17 cellular contexts compared by ENCODE assay signal in genomic region chr7:45984386-45985295, GRCh38.
DNase-seq lines count a peak whose midpoint lies in the region; TF ChIP-seq lines count a peak whose summit lies in the region.
"Had no signal": no experiment of that assay in that cellular context is flagged by ENCODE, and none has a peak within 500 bp of the region (broad histone marks: within the 10 kb centered on the region; RNA-seq: fewer than 3 reads in every experiment).

No MANE protein-coding gene starts in this region.

- peak overlapping the region; percentile 7 for H3K27ac Mint-ChIP-seq in neural crest cell (ENCODE audit: unreplicated experiment)
- H3K27ac Mint-ChIP-seq in nephron progenitor cell: no peak overlapping the region
- H3K27ac Mint-ChIP-seq: activated naive CD8-positive, alpha-beta T cell treated with anti-CD3 and anti-CD28 coated beads, Interleukin-2, amount 10 ng/mL, durations not matched to agents 7 days and 5 days; stimulated activated naive CD8-positive, alpha-beta T cell treated with anti-CD3 and anti-CD28 coated beads, Interleukin-15, amount 100 ng/mL, for 72 hours had no signal

- peaks cover 5% of the 10 kb centered on the region for H3K9me3 ChIP-seq in A673 (ENCODE audit: low read depth, low read length, poor library complexity, severe bottlenecking)
- H3K9me3 ChIP-seq: gastrocnemius medialis, lower lobe of right lung had no signal

- TF ChIP-seq CTCF in GM12864 (IDR thresholded peaks at IDR 0.05; ENCODE audit: low read depth, low read length, missing control alignments) (peak; percentile 23), LNCAP (IDR thresholded peaks at IDR 0.05) (peak; percentile 29; the same call in 1 of the 2 replicates), choroid plexus epithelial cell (conservative IDR thresholded peaks at IDR 0.05; ENCODE audit: low read depth, low read length) (peak; percentile 12), neural crest cell (conservative IDR thresholded peaks at IDR 0.05) (no peak), nephron progenitor cell (IDR thresholded peaks at IDR 0.05) (no peak), A673 (conservative IDR thresholded peaks at IDR 0.05; ENCODE audit: low read depth, low read length) (no peak)

- no peaks in the 10 kb centered on the region for H3K36me3 ChIP-seq in A673 (ENCODE audit: insufficient read depth, low read length, poor library complexity, severe bottlenecking)
- H3K36me3 ChIP-seq: gastrocnemius medialis, lower lobe of right lung had no signal

- no peaks in the 10 kb centered on the region for H3K27me3 ChIP-seq in A673 (replicated peaks; ENCODE audit: insufficient read depth, low read depth, low read length, poor library complexity)
- H3K27me3 ChIP-seq: gastrocnemius medialis had no signal

- peaks cover 7% of the 10 kb centered on the region for H3K4me1 Mint-ChIP-seq in neural crest cell
- peaks cover 5% of the 10 kb centered on the region for H3K4me1 Mint-ChIP-seq in nephron progenitor cell
- H3K4me1 Mint-ChIP-seq: activated naive CD8-positive, alpha-beta T cell treated with anti-CD3 and anti-CD28 coated beads, Interleukin-2, amount 10 ng/mL, durations not matched to agents 7 days and 5 days; stimulated activated naive CD8-positive, alpha-beta T cell treated with anti-CD3 and anti-CD28 coated beads, Interleukin-15, amount 100 ng/mL, for 72 hours had no signal

- H3K4me3 Mint-ChIP-seq in neural crest cell: no peak overlapping the region
- H3K4me3 Mint-ChIP-seq in nephron progenitor cell: no peak overlapping the region
- H3K4me3 Mint-ChIP-seq: activated naive CD8-positive, alpha-beta T cell treated with anti-CD3 and anti-CD28 coated beads, Interleukin-2, amount 10 ng/mL, durations not matched to agents 7 days and 5 days; CD4-positive, CD25-positive, alpha-beta regulatory T cell; stimulated activated naive CD8-positive, alpha-beta T cell treated with anti-CD3 and anti-CD28 coated beads, Interleukin-15, amount 100 ng/mL, for 72 hours had no signal

- no TSS peak for BruUV-seq in A673 (replicated peaks; lab: Mats Ljungman, UMichigan)

- H3K4me3 ChIP-seq in GM12864 (ENCODE audit: low read depth, low read length) (no peak overlapping the region), choroid plexus epithelial cell (ENCODE audit: low read depth, low read length) (no peak overlapping the region), A673 (ENCODE audit: low read depth, low read length, poor library complexity, severe bottlenecking) (no peak overlapping the region)
- H3K4me3 ChIP-seq: dorsolateral prefrontal cortex, gastrocnemius medialis, lower lobe of right lung had no signal

- peaks cover 5% of the 10 kb centered on the region for H3K36me3 Mint-ChIP-seq in neural crest cell (ENCODE audit: low read depth)
- H3K36me3 Mint-ChIP-seq in nephron progenitor cell (ENCODE audit: low read depth): no peaks in the 10 kb centered on the region
- H3K36me3 Mint-ChIP-seq: activated naive CD8-positive, alpha-beta T cell treated with anti-CD3 and anti-CD28 coated beads, Interleukin-2, amount 10 ng/mL, durations not matched to agents 7 days and 5 days; CD4-positive, CD25-positive, alpha-beta regulatory T cell had no signal

- H3K9me3 Mint-ChIP-seq in neural crest cell: peaks cover 2% of the 10 kb centered on the region
- peaks cover 15% of the 10 kb centered on the region for H3K9me3 Mint-ChIP-seq in nephron progenitor cell
- H3K9me3 Mint-ChIP-seq: stimulated activated naive CD8-positive, alpha-beta T cell treated with anti-CD3 and anti-CD28 coated beads, Interleukin-15, amount 100 ng/mL, for 72 hours had no signal

- intact Hi-C loops in A673 (cut with micrococcal nuclease; ENCODE audit: unreplicated experiment): no loop called here

- DNase-seq in GM12864 (ENCODE audit: low read depth) (no peak), choroid plexus epithelial cell (ENCODE audit: low read depth) (no peak), neural crest cell (ENCODE audit: low read depth, low spot score) (no peak), NCI-H2196 (lab: John Stamatoyannopoulos, UW; ENCODE audit: unreplicated experiment) (no peak), nephron progenitor cell (no peak), A673 (ENCODE audit: low spot score) (no peak), NCI-H446 (lab: John Stamatoyannopoulos, UW) (no peak)
- DNase-seq: activated naive CD8-positive, alpha-beta T cell treated with anti-CD3 and anti-CD28 coated beads, Interleukin-2, amount 10 ng/mL, durations not matched to agents 7 days and 5 days; CD4-positive, CD25-positive, alpha-beta regulatory T cell; dorsolateral prefrontal cortex; gastrocnemius medialis; lower lobe of right lung; NCI-H2029 treated with DMSO at 0.1 percent for 48 hours; stimulated activated CD4-positive, alpha-beta T cell treated with anti-CD3 and anti-CD28 coated beads, Interleukin-4, amount 100 ng/mL, for 1 hour; stimulated activated naive CD8-positive, alpha-beta T cell treated with anti-CD3 and anti-CD28 coated beads, Interleukin-15, amount 100 ng/mL, for 72 hours had no signal

- H3K4me1 ChIP-seq in A673 (ENCODE audit: insufficient read depth, low read length, poor library complexity, severe bottlenecking): no peaks in the 10 kb centered on the region
- H3K4me1 ChIP-seq: gastrocnemius medialis, parathyroid adenoma had no signal

- no peaks in the 10 kb centered on the region for H3K27me3 Mint-ChIP-seq in neural crest cell (ENCODE audit: low read depth)
- H3K27me3 Mint-ChIP-seq in nephron progenitor cell (ENCODE audit: low read depth, poor library complexity): peaks cover 9% of the 10 kb centered on the region
- H3K27me3 Mint-ChIP-seq: activated naive CD8-positive, alpha-beta T cell treated with anti-CD3 and anti-CD28 coated beads, Interleukin-2, amount 10 ng/mL, durations not matched to agents 7 days and 5 days; CD4-positive, CD25-positive, alpha-beta regulatory T cell; stimulated activated naive CD8-positive, alpha-beta T cell treated with anti-CD3 and anti-CD28 coated beads, Interleukin-15, amount 100 ng/mL, for 72 hours had no signal

- CTCF ChIA-PET in A673 (lab: Charles Lee): no interaction called here

- POLR2A ChIA-PET in A673 (lab: Charles Lee; ENCODE audit: low non-redundant PET): no interaction called here

- H3K27ac ChIP-seq in A673 (ENCODE audit: low read depth, low read length, poor library complexity, severe bottlenecking): no peak overlapping the region
- H3K27ac ChIP-seq: gastrocnemius medialis, lower lobe of right lung, parathyroid adenoma had no signal

Comparison
In these comparisons a context has a peak if more than half of its experiments do, and no peak if none do; other contexts are left out.
1. CTCF ChIP-seq: peak in GM12864 (single experiment), LNCAP (single experiment) and choroid plexus epithelial cell (single experiment); none in neural crest cell (single experiment), nephron progenitor cell (single experiment) and A673 (single experiment).